ENCODE assay signal across 19 cellular contexts in genomic region chr3:98185180-98185579, GRCh38. TPM values are rescaled to one million over a fixed set of nuclear protein-coding genes. Genes with fewer than 3 reads are reported as not detected.
A peak's percentile ranks its signal among the peaks of the same experiment; 100 is the strongest.
DNase-seq lines count a peak whose midpoint lies in the region; ATAC-seq and TF ChIP-seq lines count a peak whose summit lies in the region.
"Had no signal": no experiment of that assay in that cellular context is flagged by ENCODE, and none has a peak within 500 bp of the region (broad histone marks: within the 10 kb centered on the region; RNA-seq: fewer than 3 reads in every experiment).

No MANE protein-coding gene starts in this region.

- no peak overlapping the region for H3K56ac ChIP-seq in mesendoderm (ENCODE audit: low read length)

- no peak for TF ChIP-seq EP300 in suprapubic skin (IDR thresholded peaks at IDR 0.05)

- TF ChIP-seq POLR2A in suprapubic skin (IDR thresholded peaks at IDR 0.05): no peak

- H3K79me1 ChIP-seq in mesendoderm (ENCODE audit: low read length): no peaks in the 10 kb centered on the region

- H3K4me1 ChIP-seq in mesendoderm (ENCODE audit: control insufficient read depth, low read depth, low read length) (no peaks in the 10 kb centered on the region), suprapubic skin (no peaks in the 10 kb centered on the region)
- H3K4me1 ChIP-seq: body of pancreas, left ventricle myocardium inferior, tibial nerve had no signal

- intact Hi-C loops in left ventricle myocardium superior (cut with micrococcal nuclease) (no loop called here), Right ventricle myocardium superior (cut with DNase I) (no loop called here)

- no peaks in the 10 kb centered on the region for H3K27me3 ChIP-seq in mesendoderm (ENCODE audit: insufficient read depth, low read length, poor library complexity)
- H3K27me3 ChIP-seq in suprapubic skin: no peaks in the 10 kb centered on the region
- H3K27me3 ChIP-seq: body of pancreas, dorsolateral prefrontal cortex, tibial nerve had no signal

- H2BK120ac ChIP-seq in mesendoderm (ENCODE audit: low read depth, low read length): no peak overlapping the region

- H3K18ac ChIP-seq in mesendoderm (ENCODE audit: low read length): no peak overlapping the region

- no peak overlapping the region for H3K4ac ChIP-seq in mesendoderm (ENCODE audit: low read depth, low read length)

- no peak for ATAC-seq in left ventricle myocardium superior
- ATAC-seq in Right ventricle myocardium superior (ENCODE audit: poor library complexity): no peak
- ATAC-seq: activated CD8-positive, alpha-beta memory T cell treated with anti-CD3 and anti-CD28 coated beads, Interleukin-2, amount 10 ng/mL, durations not matched to agents 7 days and 5 days; body of pancreas; SK-N-SH treated with all-trans-retinoic acid at 6 μM for 48 hours had no signal

- H3K9ac ChIP-seq in mesendoderm (ENCODE audit: low read length): no peak overlapping the region

- H4K5ac ChIP-seq in mesendoderm (ENCODE audit: low read length): no peak overlapping the region

- H4K8ac ChIP-seq in mesendoderm (ENCODE audit: low read depth, low read length): no peak overlapping the region

- H2BK5ac ChIP-seq in mesendoderm (ENCODE audit: low read length): no peak overlapping the region

- H3K79me2 ChIP-seq in mesendoderm (ENCODE audit: control insufficient read depth, insufficient read depth, low read length): no peaks in the 10 kb centered on the region

- H3K27ac ChIP-seq in mesendoderm (ENCODE audit: low read depth, low read length): no peak overlapping the region
- H3K27ac ChIP-seq in suprapubic skin: no peak overlapping the region
- H3K27ac ChIP-seq: body of pancreas, dorsolateral prefrontal cortex, left ventricle myocardium inferior, tibial nerve had no signal

- DNase-seq in GM12865 (ENCODE audit: low read depth) (peak; percentile 30), RPMI7951 (ENCODE audit: low read depth) (peak; percentile 8), mesendoderm (peak; percentile 67), left ventricle myocardium superior (no peak), Right ventricle myocardium superior (no peak), T-helper 2 cell (no peak), suprapubic skin (ENCODE audit: low spot score in 2 of 2) (no peak)
- DNase-seq: activated CD8-positive, alpha-beta memory T cell treated with anti-CD3 and anti-CD28 coated beads, Interleukin-2, amount 10 ng/mL, durations not matched to agents 7 days and 5 days; activated naive CD4-positive, alpha-beta T cell; body of pancreas; dorsolateral prefrontal cortex; hippocampal formation; left ventricle myocardium inferior; NCI-H1930 had no signal

- no peak for TF ChIP-seq CTCF in GM12865 (IDR thresholded peaks at IDR 0.05; ENCODE audit: insufficient read depth, low read depth, low read length, missing control alignments)
- TF ChIP-seq CTCF in LNCAP (IDR thresholded peaks at IDR 0.05): peak; percentile 50
- no peak for TF ChIP-seq CTCF in suprapubic skin (IDR thresholded peaks at IDR 0.05)

- H2BK15ac ChIP-seq in mesendoderm (replicated peaks; ENCODE audit: low read depth): no peak overlapping the region

- no peaks in the 10 kb centered on the region for H3K9me3 ChIP-seq in suprapubic skin
- H3K9me3 ChIP-seq: body of pancreas, left ventricle myocardium inferior, tibial nerve had no signal

- no peak overlapping the region for H3K4me2 ChIP-seq in mesendoderm (ENCODE audit: low read length)

- H3K36me3 ChIP-seq in mesendoderm (ENCODE audit: control insufficient read depth, insufficient read depth, low read length) (no peaks in the 10 kb centered on the region), suprapubic skin (no peaks in the 10 kb centered on the region)
- H3K36me3 ChIP-seq: left ventricle myocardium inferior, tibial nerve had no signal

- no peak overlapping the region for H3K23ac ChIP-seq in mesendoderm (ENCODE audit: low read length)

- H3K4me3 ChIP-seq in GM12865 (ENCODE audit: low read depth, low read length) (no peak overlapping the region), mesendoderm (ENCODE audit: low read length) (no peak overlapping the region), suprapubic skin (no peak overlapping the region)
- H3K4me3 ChIP-seq: body of pancreas, dorsolateral prefrontal cortex, left ventricle myocardium inferior, tibial nerve had no signal

- H2AK5ac ChIP-seq in mesendoderm (ENCODE audit: low read length): no peak overlapping the region

RNA-seq across cellular contexts. Expression of gene OR5H15, which starts 18.7 kb away (rescaled TPM):
- not detected in 2 replicates for total RNA-seq in RPMI7951 (2014; rRNA removed; shearing (Covaris generic))
- polyA plus RNA-seq in mesendoderm (2013, experiment 1 of 2): not detected
- not detected for polyA plus RNA-seq in mesendoderm (2013, experiment 2 of 2)
- total RNA-seq in left ventricle myocardium superior: not detected
- not detected for total RNA-seq in Right ventricle myocardium superior
- total RNA-seq in suprapubic skin: not detected
- total RNA-seq: activated CD8-positive, alpha-beta memory T cell treated with anti-CD3 and anti-CD28 coated beads, Interleukin-2, amount 10 ng/mL, durations not matched to agents 7 days and 5 days; body of pancreas; Daoy; dorsolateral prefrontal cortex; left ventricle myocardium inferior; tibial nerve had no signal
- polyA plus RNA-seq: BJ had no signal

RNA-seq across cellular contexts. Expression of gene OR5H14, which starts 37.9 kb away (rescaled TPM):
- not detected in 2 replicates for total RNA-seq in RPMI7951 (2014; rRNA removed; shearing (Covaris generic))
- polyA plus RNA-seq in mesendoderm (2013, experiment 1 of 2): 0.07 TPM
- polyA plus RNA-seq in mesendoderm (2013, experiment 2 of 2): not detected
- total RNA-seq in left ventricle myocardium superior (not detected), Right ventricle myocardium superior (not detected), suprapubic skin (not detected)
- total RNA-seq: activated CD8-positive, alpha-beta memory T cell treated with anti-CD3 and anti-CD28 coated beads, Interleukin-2, amount 10 ng/mL, durations not matched to agents 7 days and 5 days; body of pancreas; Daoy; left ventricle myocardium inferior; tibial nerve had no signal
- polyA plus RNA-seq: BJ had no signal

RNA-seq across cellular contexts. Expression of gene OR5H1, which starts 54.7 kb away (rescaled TPM):
- total RNA-seq in RPMI7951 (2014; rRNA removed; shearing (Covaris generic)): not detected in 2 replicates
- polyA plus RNA-seq in mesendoderm (2013, experiment 1 of 2): not detected
- not detected for polyA plus RNA-seq in mesendoderm (2013, experiment 2 of 2)
- total RNA-seq in left ventricle myocardium superior (not detected), Right ventricle myocardium superior (not detected), suprapubic skin (not detected)
- total RNA-seq: activated CD8-positive, alpha-beta memory T cell treated with anti-CD3 and anti-CD28 coated beads, Interleukin-2, amount 10 ng/mL, durations not matched to agents 7 days and 5 days; body of pancreas; Daoy; dorsolateral prefrontal cortex; left ventricle myocardium inferior; tibial nerve had no signal
- polyA plus RNA-seq: BJ had no signal

Comparison
In these comparisons a context has a peak if more than half of its experiments do, and no peak if none do; other contexts are left out.
1. DNase-seq: peak in GM12865 (single experiment), RPMI7951 (single experiment) and mesendoderm (single experiment); none in left ventricle myocardium superior (single experiment), Right ventricle myocardium superior (single experiment), T-helper 2 cell (0 of 5) and suprapubic skin (0 of 2).